ENCODE assay signal across 8 cellular contexts in genomic region chr11:119741369-119742262, GRCh38. TPM values are rescaled to one million over a fixed set of nuclear protein-coding genes. Genes with fewer than 3 reads are reported as not detected.
DNase-seq lines count a peak whose midpoint lies in the region; ATAC-seq and TF ChIP-seq lines count a peak whose summit lies in the region.

No MANE protein-coding gene starts in this region.

- H3K4me3 Mint-ChIP-seq in natural killer cell treated with Interleukin-12 subunit alpha and Interleukin-12 subunit beta and Interleukin-15 and Interleukin-18, amount 100 ng/mL, for 72 hours = peak overlapping the region; percentile 19

- H3K9me3 ChIP-seq in esophagus muscularis mucosa = no peaks in the 10 kb centered on the region

- POLR2A ChIA-PET in GM10248 (lab: Yijun Ruan, JAX) = no interaction called here

- 20% methylated on average over 16 of the region's 54 CpGs for WGBS in esophagus muscularis mucosa

- no peak for TF ChIP-seq POLR2A in esophagus muscularis mucosa (IDR thresholded peaks at IDR 0.05; ENCODE audit: low read depth)

- peaks cover 7 to 23% (median 22%) of the 10 kb centered on the region in 4 donors for H3K4me1 ChIP-seq in esophagus muscularis mucosa

- H3K36me3 Mint-ChIP-seq in natural killer cell treated with Interleukin-12 subunit alpha and Interleukin-12 subunit beta and Interleukin-15 and Interleukin-18, amount 100 ng/mL, for 72 hours = no peaks in the 10 kb centered on the region

- CTCF ChIA-PET in GM10248 (lab: Yijun Ruan, JAX) = interaction anchor here (1.3 to 3.5 kb wide), 5 partner anchors 10 to 49 kb away, joined by 3 to 17 read pairs (median 7); partner anchors contain the start of gene NECTIN1

- intact Hi-C loops in esophagus muscularis mucosa (cut with DNase I) = loop anchor here (5.0 kb wide), 1 partner anchor 259 kb away; no protein-coding TSS in a partner anchor

- H3K36me3 ChIP-seq in esophagus muscularis mucosa = no peaks in the 10 kb centered on the region

- peaks cover 46 to 48% of the 10 kb centered on the region in 2 donors for H3K27me3 Mint-ChIP-seq in natural killer cell treated with Interleukin-12 subunit alpha and Interleukin-12 subunit beta and Interleukin-15 and Interleukin-18, amount 100 ng/mL, for 72 hours

- H3K4me3 ChIP-seq in esophagus muscularis mucosa = peak overlapping the region; percentile 32 to 45 (median 37)

- peaks cover 6 to 8% of the 10 kb centered on the region in 2 donors for H3K4me1 Mint-ChIP-seq in natural killer cell treated with Interleukin-12 subunit alpha and Interleukin-12 subunit beta and Interleukin-15 and Interleukin-18, amount 100 ng/mL, for 72 hours (ENCODE audit: low read depth in 2 of 2)

- no peaks in the 10 kb centered on the region for H3K9me3 Mint-ChIP-seq in natural killer cell treated with Interleukin-12 subunit alpha and Interleukin-12 subunit beta and Interleukin-15 and Interleukin-18, amount 100 ng/mL, for 72 hours

- no peak for TF ChIP-seq EP300 in esophagus muscularis mucosa (IDR thresholded peaks at IDR 0.05)

- no peak overlapping the region for H3K27ac ChIP-seq in esophagus muscularis mucosa (replicated peaks in 1 of 4)
- peak overlapping the region; percentile 86 for H3K27ac ChIP-seq in temporal lobe (ENCODE audit: low read depth, low read length)

- H3K27ac Mint-ChIP-seq in natural killer cell treated with Interleukin-12 subunit alpha and Interleukin-12 subunit beta and Interleukin-15 and Interleukin-18, amount 100 ng/mL, for 72 hours = no peak overlapping the region

- peak; percentile 67 to 77 for ATAC-seq in natural killer cell treated with Interleukin-12 subunit alpha and Interleukin-12 subunit beta and Interleukin-15 and Interleukin-18, amount 100 ng/mL, for 72 hours

- H3K27me3 ChIP-seq in esophagus muscularis mucosa = peaks cover 0 to 74% (median 22%) of the 10 kb centered on the region in 4 donors

- TF ChIP-seq CTCF in GM10248 (IDR thresholded peaks at IDR 0.05; ENCODE audit: control extremely low read depth, extremely low read depth, low read depth, missing control alignments) (peak; percentile 92), LNCAP (IDR thresholded peaks at IDR 0.05) (peak; percentile 91), esophagus muscularis mucosa (IDR thresholded peaks at IDR 0.05) (peak; percentile 45 to 84 (median 75))

- peak; percentile 87 for DNase-seq in GM10248 (ENCODE audit: extremely low spot score)
- peak; percentile 35 for DNase-seq in activated T-cell treated with anti-CD3 and anti-CD28 coated beads for 24 hours (ENCODE audit: low read depth)
- DNase-seq in esophagus muscularis mucosa (ENCODE audit: extremely low spot score) = no peak
- no peak for DNase-seq in natural killer cell treated with Interleukin-12 subunit alpha and Interleukin-12 subunit beta and Interleukin-15 and Interleukin-18, amount 100 ng/mL, for 72 hours (ENCODE audit: low spot score)
- no peak for DNase-seq in NCI-H2171 treated with DMSO at 0.1 percent for 48 hours (lab: John Stamatoyannopoulos, UW)
- DNase-seq in GOT3 (lab: John Stamatoyannopoulos, UW) = no peak

RNA-seq across cellular contexts. Expression of gene NECTIN1, which starts 12.6 kb away (rescaled TPM):
- total RNA-seq in esophagus muscularis mucosa = 1 to 10 TPM; 1.7 to 4.0 (median 2.5) TPM
- 1 to 10 TPM; 2.3 to 2.6 TPM for total RNA-seq in natural killer cell treated with Interleukin-12 subunit alpha and Interleukin-12 subunit beta and Interleukin-15 and Interleukin-18, amount 100 ng/mL, for 72 hours
- 12.8 TPM for total RNA-seq in temporal lobe

Comparison
In these comparisons a context has a peak if more than half of its experiments do, and no peak if none do; other contexts are left out.
1. DNase-seq: peak in GM10248 (single experiment) and activated T-cell treated with anti-CD3 and anti-CD28 coated beads for 24 hours (single experiment); none in esophagus muscularis mucosa (single experiment), natural killer cell treated with Interleukin-12 subunit alpha and Interleukin-12 subunit beta and Interleukin-15 and Interleukin-18, amount 100 ng/mL, for 72 hours (single experiment), NCI-H2171 treated with DMSO at 0.1 percent for 48 hours (single experiment) and GOT3 (single experiment).
2. Peak in every context shown above with its lines, with median percentiles within 50 percentile points of each other: CTCF ChIP-seq.